In the genomic region with DNA sequence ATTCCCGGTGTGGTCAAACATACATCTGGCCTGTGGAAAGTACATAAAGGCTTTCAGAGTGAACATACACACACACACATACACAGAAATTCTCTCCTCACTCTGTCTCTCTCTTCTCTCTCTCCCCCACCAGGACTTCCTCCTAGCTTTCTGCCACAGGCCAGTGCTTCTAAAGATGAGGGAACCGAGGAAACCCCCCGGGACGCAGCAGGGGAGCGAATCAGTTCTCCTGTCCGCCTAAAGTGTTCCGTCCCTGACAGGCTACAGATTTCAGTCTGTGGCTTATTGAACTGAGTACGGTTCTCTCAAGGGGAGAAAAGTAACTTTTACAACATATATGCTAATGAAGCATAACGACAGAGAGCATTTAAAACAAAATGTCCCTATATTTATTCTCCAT, we compare ENCODE assay signal across 26 cellular contexts.
DNase-seq lines count a peak whose midpoint lies in the region; ATAC-seq and TF ChIP-seq lines count a peak whose summit lies in the region.
"Had no signal": no experiment of that assay in that cellular context is flagged by ENCODE, and none has a peak within 500 bp of the region (broad histone marks: within the 10 kb centered on the region; RNA-seq: fewer than 3 reads in every experiment).

No MANE protein-coding gene starts in this region.

- ATAC-seq in GM23338 (no peak), T-cell (replicated peaks in 1 of 4) (no peak)
- ATAC-seq in natural killer cell treated with Interleukin-12 subunit alpha and Interleukin-12 subunit beta and Interleukin-15 and Interleukin-18, amount 100 ng/mL, for 72 hours, result no peak
- ATAC-seq: foreskin keratinocyte; left lung; naive thymus-derived CD8-positive, alpha-beta T cell; stimulated activated effector memory CD8-positive, alpha-beta T cell treated with anti-CD3 and anti-CD28 coated beads, Interleukin-12 subunit alpha, Interleukin-12 subunit beta, amount 100 ng/mL, for 72 hours had no signal

- H3K27me3 Mint-ChIP-seq in GM23338 (ENCODE audit: insufficient read depth, low read depth, poor library complexity), result peaks cover 5% of the 10 kb centered on the region
- H3K27me3 Mint-ChIP-seq in activated naive CD8-positive, alpha-beta T cell treated with anti-CD3 and anti-CD28 coated beads for 36 hours, result no peaks in the 10 kb centered on the region
- H3K27me3 Mint-ChIP-seq in natural killer cell treated with Interleukin-12 subunit alpha and Interleukin-12 subunit beta and Interleukin-15 and Interleukin-18, amount 100 ng/mL, for 72 hours, result no peaks in the 10 kb centered on the region
- H3K27me3 Mint-ChIP-seq in activated naive CD4-positive, alpha-beta T cell treated with anti-CD3 and anti-CD28 coated beads, Interleukin-2, amount 10 ng/mL, durations not matched to agents 7 days and 5 days, result no peaks in the 10 kb centered on the region
- H3K27me3 Mint-ChIP-seq in T-cell, result no peaks in the 10 kb centered on the region
- H3K27me3 Mint-ChIP-seq: CD4-positive, alpha-beta memory T cell; naive thymus-derived CD8-positive, alpha-beta T cell had no signal

- 0 out of 2 replicates have a peak, but pooled peaks cover 3% of the 10 kb centered on the region for H3K36me3 ChIP-seq in DOHH2 (ENCODE audit: control insufficient read depth, low read length)
- H3K36me3 ChIP-seq in GM23338 (ENCODE audit: insufficient read depth), result no peaks in the 10 kb centered on the region
- H3K36me3 ChIP-seq in effector memory CD4-positive, alpha-beta T cell (ENCODE audit: control insufficient read depth, insufficient read depth, low read length), result peaks cover 7% of the 10 kb centered on the region
- H3K36me3 ChIP-seq: left lung, uterus had no signal

- no peaks in the 10 kb centered on the region; the same call in 2 of the 3 replicates for H3K9me3 Mint-ChIP-seq in GM23338
- peaks cover 8% of the 10 kb centered on the region for H3K9me3 Mint-ChIP-seq in activated naive CD8-positive, alpha-beta T cell treated with anti-CD3 and anti-CD28 coated beads for 36 hours
- H3K9me3 Mint-ChIP-seq in natural killer cell treated with Interleukin-12 subunit alpha and Interleukin-12 subunit beta and Interleukin-15 and Interleukin-18, amount 100 ng/mL, for 72 hours, result peaks cover 4% of the 10 kb centered on the region
- no peaks in the 10 kb centered on the region for H3K9me3 Mint-ChIP-seq in activated naive CD4-positive, alpha-beta T cell treated with anti-CD3 and anti-CD28 coated beads, Interleukin-2, amount 10 ng/mL, durations not matched to agents 7 days and 5 days
- H3K9me3 Mint-ChIP-seq in T-cell, result no peaks in the 10 kb centered on the region
- H3K9me3 Mint-ChIP-seq: naive thymus-derived CD8-positive, alpha-beta T cell; stimulated activated effector memory CD8-positive, alpha-beta T cell treated with anti-CD3 and anti-CD28 coated beads, Interleukin-12 subunit alpha, Interleukin-12 subunit beta, amount 100 ng/mL, for 72 hours had no signal

- H3K4me3 ChIP-seq in DOHH2 (ENCODE audit: low read length) (no peak overlapping the region), GM23338 (no peak overlapping the region)
- H3K4me3 ChIP-seq in effector memory CD4-positive, alpha-beta T cell (ENCODE audit: insufficient read depth, low read depth, low read length, poor library complexity, severe bottlenecking), result no peak overlapping the region
- H3K4me3 ChIP-seq: left lung, PC-9, testis, uterus had no signal

- H3K4me2 ChIP-seq in DOHH2 (ENCODE audit: low read length) (peak overlapping the region; percentile 12), GM23338 (no peak overlapping the region)
- H3K4me2 ChIP-seq: PC-9 had no signal

- POLR2A ChIA-PET in T-cell (lab: Charles Lee), result no interaction called here

- H2AFZ ChIP-seq in GM23338, result no peak overlapping the region
- H2AFZ ChIP-seq: PC-9 had no signal

- DNase-seq in GM23338 (ENCODE audit: low spot score) (no peak), T-cell (no peak)
- DNase-seq in activated naive CD8-positive, alpha-beta T cell treated with anti-CD3 and anti-CD28 coated beads for 36 hours, result no peak
- DNase-seq in natural killer cell treated with Interleukin-12 subunit alpha and Interleukin-12 subunit beta and Interleukin-15 and Interleukin-18, amount 100 ng/mL, for 72 hours (ENCODE audit: low spot score), result no peak
- no peak for DNase-seq in activated naive CD4-positive, alpha-beta T cell treated with anti-CD3 and anti-CD28 coated beads, Interleukin-2, amount 10 ng/mL, durations not matched to agents 7 days and 5 days
- DNase-seq in effector memory CD4-positive, alpha-beta T cell, result no peak
- DNase-seq: activated CD4-positive, alpha-beta memory T cell treated with anti-CD3 and anti-CD28 coated beads, Interleukin-2, amount 10 ng/mL, durations not matched to agents 7 days and 5 days; DMS 273 treated with DMSO at 0.1 percent for 48 hours; effector CD4-positive, alpha-beta T cell; foreskin keratinocyte; HCEC 1CT; hippocampal formation; IMR-90; left lung; naive thymus-derived CD8-positive, alpha-beta T cell; NCI-H1417 treated with DMSO at 0.1 percent for 48 hours; NCI-H2107; NCI-H446 treated with DMSO at 0.1 percent for 48 hours; PC-9; Right ventricle myocardium superior; stimulated activated CD4-positive, alpha-beta T cell treated with anti-CD3 and anti-CD28 coated beads, Interleukin-2, amount 100 ng/mL, for 48 hours; testis; uterus had no signal

- H3K27ac ChIP-seq in DOHH2 (ENCODE audit: low read depth, low read length) (no peak overlapping the region), GM23338 (ENCODE audit: low read depth) (no peak overlapping the region)
- H3K27ac ChIP-seq in effector memory CD4-positive, alpha-beta T cell (ENCODE audit: insufficient read depth, low read length, poor library complexity, severe bottlenecking), result no peak overlapping the region
- H3K27ac ChIP-seq: foreskin keratinocyte, left lung, PC-9, testis, uterus had no signal

- CTCF ChIA-PET in activated naive CD4-positive, alpha-beta T cell treated with anti-CD3 and anti-CD28 coated beads, Interleukin-2, amount 10 ng/mL, durations not matched to agents 7 days and 5 days (lab: Charles Lee), result no interaction called here
- CTCF ChIA-PET in T-cell (lab: Charles Lee), result no interaction called here

- peaks cover 33% of the 10 kb centered on the region for H3K4me1 ChIP-seq in DOHH2 (ENCODE audit: control insufficient read depth, low read length)
- H3K4me1 ChIP-seq in GM23338 (ENCODE audit: insufficient read depth), result peaks cover 52% of the 10 kb centered on the region
- H3K4me1 ChIP-seq in effector memory CD4-positive, alpha-beta T cell (ENCODE audit: control insufficient read depth, insufficient read depth, low read length, poor library complexity, severe bottlenecking), result no peaks in the 10 kb centered on the region
- H3K4me1 ChIP-seq: testis, uterus had no signal

- H3K36me3 Mint-ChIP-seq in GM23338 (ENCODE audit: low read depth), result peaks cover 8% of the 10 kb centered on the region; the same call in 2 of the 3 replicates
- H3K36me3 Mint-ChIP-seq in activated naive CD8-positive, alpha-beta T cell treated with anti-CD3 and anti-CD28 coated beads for 36 hours, result peaks cover 37% of the 10 kb centered on the region
- peaks cover 5% of the 10 kb centered on the region for H3K36me3 Mint-ChIP-seq in natural killer cell treated with Interleukin-12 subunit alpha and Interleukin-12 subunit beta and Interleukin-15 and Interleukin-18, amount 100 ng/mL, for 72 hours
- H3K36me3 Mint-ChIP-seq in activated naive CD4-positive, alpha-beta T cell treated with anti-CD3 and anti-CD28 coated beads, Interleukin-2, amount 10 ng/mL, durations not matched to agents 7 days and 5 days, result peaks cover 5% of the 10 kb centered on the region
- H3K36me3 Mint-ChIP-seq in T-cell, result peaks cover 25% of the 10 kb centered on the region

- no peaks in the 10 kb centered on the region for H3K27me3 ChIP-seq in DOHH2 (ENCODE audit: control insufficient read depth, low read length)
- no peaks in the 10 kb centered on the region for H3K27me3 ChIP-seq in GM23338 (ENCODE audit: insufficient read depth)
- H3K27me3 ChIP-seq in effector memory CD4-positive, alpha-beta T cell (replicated peaks; ENCODE audit: control insufficient read depth, insufficient read depth, low read length, poor library complexity, severe bottlenecking), result no peaks in the 10 kb centered on the region
- H3K27me3 ChIP-seq: foreskin keratinocyte, left lung, testis, uterus had no signal

- H3K4me3 Mint-ChIP-seq in GM23338, result no peak overlapping the region
- H3K4me3 Mint-ChIP-seq in activated naive CD8-positive, alpha-beta T cell treated with anti-CD3 and anti-CD28 coated beads for 36 hours, result no peak overlapping the region
- H3K4me3 Mint-ChIP-seq in natural killer cell treated with Interleukin-12 subunit alpha and Interleukin-12 subunit beta and Interleukin-15 and Interleukin-18, amount 100 ng/mL, for 72 hours, result peak overlapping the region; percentile 30
- no peak overlapping the region for H3K4me3 Mint-ChIP-seq in activated naive CD4-positive, alpha-beta T cell treated with anti-CD3 and anti-CD28 coated beads, Interleukin-2, amount 10 ng/mL, durations not matched to agents 7 days and 5 days
- no peak overlapping the region for H3K4me3 Mint-ChIP-seq in T-cell
- H3K4me3 Mint-ChIP-seq: activated CD4-positive, alpha-beta memory T cell treated with anti-CD3 and anti-CD28 coated beads, Interleukin-2, amount 10 ng/mL, durations not matched to agents 7 days and 5 days; CD4-positive, alpha-beta memory T cell; naive thymus-derived CD8-positive, alpha-beta T cell; stimulated activated effector memory CD8-positive, alpha-beta T cell treated with anti-CD3 and anti-CD28 coated beads, Interleukin-12 subunit alpha, Interleukin-12 subunit beta, amount 100 ng/mL, for 72 hours had no signal

- peaks cover 69% of the 10 kb centered on the region for H3K4me1 Mint-ChIP-seq in GM23338
- peaks cover 69% of the 10 kb centered on the region for H3K4me1 Mint-ChIP-seq in activated naive CD8-positive, alpha-beta T cell treated with anti-CD3 and anti-CD28 coated beads for 36 hours
- H3K4me1 Mint-ChIP-seq in natural killer cell treated with Interleukin-12 subunit alpha and Interleukin-12 subunit beta and Interleukin-15 and Interleukin-18, amount 100 ng/mL, for 72 hours (ENCODE audit: low read depth in 2 of 2), result peaks cover 60 to 72% of the 10 kb centered on the region in 2 donors
- H3K4me1 Mint-ChIP-seq in activated naive CD4-positive, alpha-beta T cell treated with anti-CD3 and anti-CD28 coated beads, Interleukin-2, amount 10 ng/mL, durations not matched to agents 7 days and 5 days, result peaks cover 50% of the 10 kb centered on the region
- peaks cover 28 to 58% (median 39%) of the 10 kb centered on the region in 3 donors for H3K4me1 Mint-ChIP-seq in T-cell

- H3F3A ChIP-seq in DOHH2 (ENCODE audit: control insufficient read depth, insufficient read depth), result no peaks in the 10 kb centered on the region
- H3F3A ChIP-seq in GM23338 (replicated peaks; ENCODE audit: low read depth), result no peaks in the 10 kb centered on the region

- H3K79me2 ChIP-seq in DOHH2 (ENCODE audit: control insufficient read depth, low read length) (peaks cover 27% of the 10 kb centered on the region), GM23338 (replicated peaks; ENCODE audit: insufficient read depth) (peaks cover 20% of the 10 kb centered on the region; the same call in 1 of the 2 replicates)

- no peaks in the 10 kb centered on the region for H3K9me2 ChIP-seq in DOHH2 (replicated peaks; ENCODE audit: control insufficient read depth, low read length)
- no peaks in the 10 kb centered on the region for H3K9me2 ChIP-seq in GM23338 (ENCODE audit: insufficient read depth)

- H4K20me1 ChIP-seq in DOHH2 (ENCODE audit: control insufficient read depth, insufficient read depth, low read depth, low read length) (0 out of 2 replicates have a peak, but pooled peaks cover 3% of the 10 kb centered on the region), GM23338 (replicated peaks; ENCODE audit: insufficient read depth) (no peaks in the 10 kb centered on the region)

- TF ChIP-seq CTCF in DOHH2 (IDR thresholded peaks at IDR 0.05; ENCODE audit: low read depth, low read length, poor library complexity, severe bottlenecking), result no peak
- TF ChIP-seq CTCF in GM23338 (conservative IDR thresholded peaks at IDR 0.05; ENCODE audit: low read depth in 2 of 2), result no peak

- H3K27ac Mint-ChIP-seq in GM23338 (peak overlapping the region; percentile 30), T-cell (no peak overlapping the region)
- peak overlapping the region; percentile 31 for H3K27ac Mint-ChIP-seq in activated naive CD8-positive, alpha-beta T cell treated with anti-CD3 and anti-CD28 coated beads for 36 hours
- H3K27ac Mint-ChIP-seq in natural killer cell treated with Interleukin-12 subunit alpha and Interleukin-12 subunit beta and Interleukin-15 and Interleukin-18, amount 100 ng/mL, for 72 hours, result peak overlapping the region in 1 of 2 donors; percentile 84
- no peak overlapping the region for H3K27ac Mint-ChIP-seq in activated naive CD4-positive, alpha-beta T cell treated with anti-CD3 and anti-CD28 coated beads, Interleukin-2, amount 10 ng/mL, durations not matched to agents 7 days and 5 days
- H3K27ac Mint-ChIP-seq: activated CD4-positive, alpha-beta memory T cell treated with anti-CD3 and anti-CD28 coated beads, Interleukin-2, amount 10 ng/mL, durations not matched to agents 7 days and 5 days; stimulated activated effector memory CD8-positive, alpha-beta T cell treated with anti-CD3 and anti-CD28 coated beads, Interleukin-12 subunit alpha, Interleukin-12 subunit beta, amount 100 ng/mL, for 72 hours had no signal

- H3K9me3 ChIP-seq in DOHH2 (ENCODE audit: control insufficient read depth, insufficient read depth, low read length), result no peaks in the 10 kb centered on the region
- H3K9me3 ChIP-seq in effector memory CD4-positive, alpha-beta T cell (ENCODE audit: control insufficient read depth, low read length), result no peaks in the 10 kb centered on the region
- H3K9me3 ChIP-seq: left lung, testis, uterus had no signal

Comparison
In these comparisons a context has a peak if more than half of its experiments do, and no peak if none do; other contexts are left out.
1. H3K27ac Mint-ChIP-seq: peak in GM23338 (single experiment) and activated naive CD8-positive, alpha-beta T cell treated with anti-CD3 and anti-CD28 coated beads for 36 hours (single experiment); none in activated naive CD4-positive, alpha-beta T cell treated with anti-CD3 and anti-CD28 coated beads, Interleukin-2, amount 10 ng/mL, durations not matched to agents 7 days and 5 days (single experiment) and T-cell (0 of 2).